Comparison of ENCODE assay signal across 16 cellular contexts in genomic region chr5:171428168-171428658, GRCh38. TPM values are rescaled to one million over a fixed set of nuclear protein-coding genes. Genes with fewer than 3 reads are reported as not detected.
"Had no signal": no experiment of that assay in that cellular context is flagged by ENCODE, and none has a peak within 500 bp of the region (broad histone marks: within the 10 kb centered on the region; RNA-seq: fewer than 3 reads in every experiment).

No MANE protein-coding gene starts in this region.

- H3K9me3 ChIP-seq: esophagus squamous epithelium, pancreas had no signal

- H3K27me3 ChIP-seq: pancreas had no signal

- H3K4me3 ChIP-seq: esophagus squamous epithelium, pancreas, smooth muscle cell had no signal

- ATAC-seq: left colon; SK-N-SH treated with all-trans-retinoic acid at 6 μM for 48 hours; stimulated activated effector memory CD8-positive, alpha-beta T cell treated with anti-CD3 and anti-CD28 coated beads, Interleukin-12 subunit alpha, Interleukin-12 subunit beta, amount 100 ng/mL, for 72 hours had no signal

- H3K36me3 ChIP-seq: esophagus squamous epithelium, pancreas had no signal

- H3K4me1 ChIP-seq: esophagus squamous epithelium had no signal

- DNase-seq: activated B cell treated with CpG ODN at 0.5 μM for 24 hours; activated CD4-positive, alpha-beta T cell treated with anti-CD3 and anti-CD28 coated beads, Interleukin-2, amount 50 U/mL, for 1 hour; activated gamma-delta T cell; anterior cingulate cortex; esophagus squamous epithelium; foreskin fibroblast; immature natural killer cell; left colon; substantia nigra; T-helper 2 cell had no signal

- H3K27ac ChIP-seq: esophagus squamous epithelium, pancreas had no signal

- H3K4me1 Mint-ChIP-seq: activated B cell treated with CpG ODN at 0.5 μM for 24 hours, immature natural killer cell had no signal

- H3K4me3 Mint-ChIP-seq: activated B cell treated with CpG ODN at 0.5 μM for 24 hours; activated naive CD8-positive, alpha-beta T cell; immature natural killer cell; nephron; stimulated activated effector memory CD8-positive, alpha-beta T cell treated with anti-CD3 and anti-CD28 coated beads, Interleukin-12 subunit alpha, Interleukin-12 subunit beta, amount 100 ng/mL, for 72 hours had no signal

- H3K9me3 Mint-ChIP-seq: activated B cell treated with CpG ODN at 0.5 μM for 24 hours; immature natural killer cell; nephron; stimulated activated effector memory CD8-positive, alpha-beta T cell treated with anti-CD3 and anti-CD28 coated beads, Interleukin-12 subunit alpha, Interleukin-12 subunit beta, amount 100 ng/mL, for 72 hours had no signal

- H3K36me3 Mint-ChIP-seq: activated naive CD8-positive, alpha-beta T cell; immature natural killer cell; stimulated activated effector memory CD8-positive, alpha-beta T cell treated with anti-CD3 and anti-CD28 coated beads, Interleukin-12 subunit alpha, Interleukin-12 subunit beta, amount 100 ng/mL, for 72 hours had no signal

- H3K27ac Mint-ChIP-seq: activated B cell treated with CpG ODN at 0.5 μM for 24 hours; activated naive CD8-positive, alpha-beta T cell; immature natural killer cell; nephron; stimulated activated effector memory CD8-positive, alpha-beta T cell treated with anti-CD3 and anti-CD28 coated beads, Interleukin-12 subunit alpha, Interleukin-12 subunit beta, amount 100 ng/mL, for 72 hours had no signal

RNA-seq across cellular contexts. Expression of gene FGF18, which starts 8.8 kb away (rescaled TPM):
- total RNA-seq: activated B cell treated with CpG ODN at 0.5 μM for 24 hours, smooth muscle cell had no signal
- polyA plus RNA-seq: immature natural killer cell had no signal
